Comparison of ENCODE assay signal across 16 cellular contexts in genomic region chr6:163754866-163755265, GRCh38.
"Had no signal": no experiment of that assay in that cellular context is flagged by ENCODE, and none has a peak within 500 bp of the region (broad histone marks: within the 10 kb centered on the region; RNA-seq: fewer than 3 reads in every experiment).

No MANE protein-coding gene starts in this region.

- H3K36me3 Mint-ChIP-seq: natural killer cell had no signal

- H3K27me3 ChIP-seq: heart left ventricle, uterus had no signal

- H3K4me3 Mint-ChIP-seq: natural killer cell, neural crest cell had no signal

- ATAC-seq: left colon, mucosa of descending colon, natural killer cell had no signal

- H3K9me3 ChIP-seq: mucosa of descending colon, uterus had no signal

- H3K4me3 ChIP-seq: heart left ventricle, mucosa of descending colon, stomach, uterus had no signal

- H3K27ac ChIP-seq: stomach, uterus had no signal

- DNase-seq: erythroblast; foreskin melanocyte; heart left ventricle; hippocampal formation; left colon; mammary epithelial cell; mucosa of descending colon; natural killer cell; posterior cingulate gyrus; small intestine; stimulated activated CD4-positive, alpha-beta T cell treated with anti-CD3 and anti-CD28 coated beads, Interleukin-12 subunit alpha, Interleukin-12 subunit beta, amount 100 ng/mL, for 4 hours; stimulated activated naive CD4-positive, alpha-beta T cell; stomach; trophoblast cell; uterus had no signal

- H3K36me3 ChIP-seq: heart left ventricle, stomach, uterus had no signal

- H3K4me1 ChIP-seq: stomach, uterus had no signal
